In genomic region chr14:55973285-55973800, GRCh38 we compare ENCODE assay signal across 32 cellular contexts.
"Had no signal": no experiment of that assay in that cellular context is flagged by ENCODE, and none has a peak within 500 bp of the region (broad histone marks: within the 10 kb centered on the region; RNA-seq: fewer than 3 reads in every experiment).

No MANE protein-coding gene starts in this region.

- H3K27me3 ChIP-seq: body of pancreas, breast epithelium had no signal

- H3K9me3 ChIP-seq: body of pancreas, breast epithelium had no signal

- H3K36me3 Mint-ChIP-seq: activated naive CD4-positive, alpha-beta T cell treated with anti-CD3 and anti-CD28 coated beads, Interleukin-2, amount 10 ng/mL, durations not matched to agents 7 days and 5 days; activated naive CD8-positive, alpha-beta T cell had no signal

- ATAC-seq: activated CD8-positive, alpha-beta T cell treated with anti-CD3 and anti-CD28 coated beads, Interleukin-2, amount 10 ng/mL, durations not matched to agents 7 days and 5 days; activated naive CD8-positive, alpha-beta T cell treated with anti-CD3 and anti-CD28 coated beads, Interleukin-2, amount 50 U/mL, for 24 hours; activated T-cell treated with anti-CD3 and anti-CD28 coated beads, Interleukin-2, amount 50 U/mL, for 4 hours; body of pancreas had no signal

- H3K27ac ChIP-seq: breast epithelium, WERI-Rb-1 had no signal

- H3K27ac Mint-ChIP-seq: activated CD4-positive, alpha-beta T cell treated with anti-CD3 and anti-CD28 coated beads, Interleukin-2, amount 10 ng/mL, durations not matched to agents 24 days and 14 days; activated CD8-positive, alpha-beta T cell treated with anti-CD3 and anti-CD28 coated beads, Interleukin-2, amount 10 ng/mL, durations not matched to agents 7 days and 5 days; activated naive CD4-positive, alpha-beta T cell treated with anti-CD3 and anti-CD28 coated beads, Interleukin-2, amount 10 ng/mL, durations not matched to agents 7 days and 5 days; activated naive CD8-positive, alpha-beta T cell; activated naive CD8-positive, alpha-beta T cell treated with anti-CD3 and anti-CD28 coated beads, Interleukin-2, amount 50 U/mL, for 24 hours; activated T-helper 1 cell treated with anti-CD3 and anti-CD28 coated beads, Interleukin-12 subunit alpha, Interleukin-12 subunit beta, Interleukin-2, Interleukin-4 antibody, amounts not matched to agents 30 ng/mL and 10 ng/mL and 1 ng/mL, durations not matched to agents 14 hours and 24 hours and 36 hours had no signal

- H3K4me3 Mint-ChIP-seq: activated CD4-positive, alpha-beta T cell treated with anti-CD3 and anti-CD28 coated beads, Interleukin-2, amount 10 ng/mL, durations not matched to agents 24 days and 14 days; activated CD8-positive, alpha-beta T cell treated with anti-CD3 and anti-CD28 coated beads, Interleukin-2, amount 10 ng/mL, durations not matched to agents 7 days and 5 days; activated naive CD4-positive, alpha-beta T cell treated with anti-CD3 and anti-CD28 coated beads, Interleukin-2, amount 10 ng/mL, durations not matched to agents 7 days and 5 days; activated naive CD8-positive, alpha-beta T cell; activated naive CD8-positive, alpha-beta T cell treated with anti-CD3 and anti-CD28 coated beads, Interleukin-2, amount 50 U/mL, for 24 hours; activated T-cell treated with anti-CD3 and anti-CD28 coated beads, Interleukin-2, amount 50 U/mL, for 4 hours; activated T-helper 1 cell treated with anti-CD3 and anti-CD28 coated beads, Interleukin-12 subunit alpha, Interleukin-12 subunit beta, Interleukin-2, Interleukin-4 antibody, amounts not matched to agents 30 ng/mL and 10 ng/mL and 1 ng/mL, durations not matched to agents 14 hours and 24 hours and 36 hours had no signal

- H3K4me1 Mint-ChIP-seq: activated CD4-positive, alpha-beta T cell treated with anti-CD3 and anti-CD28 coated beads, Interleukin-2, amount 10 ng/mL, durations not matched to agents 24 days and 14 days; activated naive CD4-positive, alpha-beta T cell treated with anti-CD3 and anti-CD28 coated beads, Interleukin-2, amount 10 ng/mL, durations not matched to agents 7 days and 5 days; activated naive CD8-positive, alpha-beta T cell treated with anti-CD3 and anti-CD28 coated beads, Interleukin-2, amount 50 U/mL, for 24 hours had no signal

- DNase-seq: activated CD4-positive, alpha-beta T cell treated with anti-CD3 and anti-CD28 coated beads, Interleukin-2, amount 10 ng/mL, durations not matched to agents 24 days and 14 days; activated CD4-positive, alpha-beta T cell treated with anti-CD3 and anti-CD28 coated beads, Interleukin-2, amount 50 U/mL, for 4 hours; activated CD4-positive, CD25-positive, alpha-beta regulatory T cell; activated CD8-positive, alpha-beta memory T cell treated with anti-CD3 and anti-CD28 coated beads, Interleukin-2, amount 50 U/mL, for 4 hours; activated CD8-positive, alpha-beta T cell treated with anti-CD3 and anti-CD28 coated beads, Interleukin-2, amount 10 ng/mL, durations not matched to agents 7 days and 5 days; activated naive CD4-positive, alpha-beta T cell treated with anti-CD3 and anti-CD28 coated beads, Interleukin-2, amount 10 ng/mL, durations not matched to agents 7 days and 5 days; activated naive CD8-positive, alpha-beta T cell treated with anti-CD3 and anti-CD28 coated beads, Interleukin-2, amount 50 U/mL, for 24 hours; activated T-cell treated with anti-CD3 and anti-CD28 coated beads for 4 hours; activated T-cell treated with anti-CD3 and anti-CD28 coated beads, Interleukin-2, amount 50 U/mL, for 4 hours; anterior cingulate cortex; body of pancreas; caudate nucleus; IMR-90; Karpas-422; KBM-7; NCI-H1048; NCI-H1105 treated with DMSO at 0.1 percent for 48 hours; NCI-H1436; NCI-H1694; NCI-H1930; NCI-H345; NCI-H524 treated with DMSO at 0.1 percent for 48 hours; NK-92 treated with Interleukin-12 subunit alpha and Interleukin-12 subunit beta, amount 100 ng/mL, for 24 hours; Right ventricle myocardium superior; SW 1271; T-helper 1 cell; T-helper 2 cell; T-helper 9 cell; WERI-Rb-1 had no signal

- H3K4me3 ChIP-seq: body of pancreas, breast epithelium had no signal

- H3K36me3 ChIP-seq: breast epithelium, WERI-Rb-1 had no signal

- H3K9me3 Mint-ChIP-seq: activated CD4-positive, alpha-beta T cell treated with anti-CD3 and anti-CD28 coated beads, Interleukin-2, amount 10 ng/mL, durations not matched to agents 24 days and 14 days; activated naive CD4-positive, alpha-beta T cell treated with anti-CD3 and anti-CD28 coated beads, Interleukin-2, amount 10 ng/mL, durations not matched to agents 7 days and 5 days; activated naive CD8-positive, alpha-beta T cell treated with anti-CD3 and anti-CD28 coated beads, Interleukin-2, amount 50 U/mL, for 24 hours; activated T-cell treated with anti-CD3 and anti-CD28 coated beads, Interleukin-2, amount 50 U/mL, for 4 hours; activated T-helper 1 cell treated with anti-CD3 and anti-CD28 coated beads, Interleukin-12 subunit alpha, Interleukin-12 subunit beta, Interleukin-2, Interleukin-4 antibody, amounts not matched to agents 30 ng/mL and 10 ng/mL and 1 ng/mL, durations not matched to agents 14 hours and 24 hours and 36 hours had no signal
